12 cellular contexts compared by ENCODE assay signal in genomic region chr14:69999246-69999645, GRCh38.
DNase-seq lines count a peak whose midpoint lies in the region; ATAC-seq lines count a peak whose summit lies in the region.
"Had no signal": no experiment of that assay in that cellular context is flagged by ENCODE, and none has a peak within 500 bp of the region (broad histone marks: within the 10 kb centered on the region; RNA-seq: fewer than 3 reads in every experiment).

No MANE protein-coding gene starts in this region.

- DNase-seq in EL (peak; percentile 29), NCI-H460 (ENCODE audit: extremely low read depth, low read depth) (peak; percentile 100), T47D (ENCODE audit: low read depth in 1 of 2, low spot score in 1 of 2) (peak; percentile 32 to 87), myocyte (ENCODE audit: low read depth) (peak; percentile 45), OCI-M2 (lab: John Stamatoyannopoulos, UW; ENCODE audit: unreplicated experiment) (no peak), ACHN (no peak), middle frontal gyrus (ENCODE audit: extremely low spot score, low spot score) (no peak)
- DNase-seq: activated CD8-positive, alpha-beta memory T cell treated with anti-CD3 and anti-CD28 coated beads, Interleukin-2, amount 50 U/mL, for 48 hours; CD4-positive, CD25-positive, alpha-beta regulatory T cell; MV-4-11; natural killer cell had no signal

- no peak for ATAC-seq in HG02852 (IDR thresholded peaks at IDR 0.05; ENCODE audit: unreplicated experiment)
- ATAC-seq: natural killer cell had no signal

- in situ Hi-C loops in T47D (cut with HindIII; ENCODE audit: low pct_unique_long_range_greater_than_20kb, low sequenced_read_pairs) = no loop called here
- in situ Hi-C loops in ACHN (cut with HindIII; ENCODE audit: low pct_ligation_motif_present, low pct_unique_long_range_greater_than_20kb, low sequenced_read_pairs) = no loop called here

Comparison
In these comparisons a context has a peak if more than half of its experiments do, and no peak if none do; other contexts are left out.
1. DNase-seq: peak in EL (single experiment), NCI-H460 (single experiment), T47D (2 of 2) and myocyte (single experiment); none in OCI-M2 (single experiment), ACHN (single experiment) and middle frontal gyrus (single experiment).